ENCODE assay signal across 1 cellular context in genomic region chr3:50617096-50617791, GRCh38.
TF ChIP-seq lines count a peak whose summit lies in the region.

TSS of gene MAPKAPK3 (plus strand) at chr3:50617151. CDS start at chr3:50617566, 415 bp downstream.

TF ChIP-seq in K562, 482 proteins besides CTCF, POLR2A, EP300 and RAD21 (continued from another document):
- TF ChIP-seq NKRF (IDR thresholded peaks at IDR 0.05; ENCODE audit: borderline replicate concordance) (peak; percentile 25; the same call in 1 of the 2 replicates), E2F6 (IDR thresholded peaks at IDR 0.05; ENCODE audit: borderline replicate concordance in 1 of 2, extremely low read depth in 1 of 2, insufficient read depth in 1 of 2, insufficient read length in 1 of 2, low read depth in 1 of 2, low read length in 1 of 2, poor library complexity in 1 of 2, severe bottlenecking in 1 of 2) (peak in 1 of 2 experiments; percentile 46), HDAC1 (IDR thresholded peaks at IDR 0.05) (peak in 1 of 2 experiments; percentile 31; a peak in 2 of 4 replicates), ZNF217 (CRISPR knock-in tag; IDR thresholded peaks at IDR 0.05) (no peak), SNAPC5 (CRISPR knock-in tag; IDR thresholded peaks at IDR 0.05) (no peak), USF2 (CRISPR knock-in tag; IDR thresholded peaks at IDR 0.05) (peak; percentile 77), ZNF592 (IDR thresholded peaks at IDR 0.05) (0 out of 2 replicates have a peak, but pooled peaks have one; percentile 22), SRSF1 (IDR thresholded peaks at IDR 0.05; ENCODE audit: low read depth, low read length) (0 out of 2 replicates have a peak, but pooled peaks have one; percentile 33), MYC (IDR thresholded peaks at IDR 0.05; ENCODE audit: low read depth, low read length) (peak; percentile 54; the same call in 1 of the 2 replicates), MYC (CRISPR knock-in tag; IDR thresholded peaks at IDR 0.05; ENCODE audit: borderline replicate concordance, low read depth) (no peak), ZC3H11A (IDR thresholded peaks at IDR 0.05; ENCODE audit: low read depth, low read length) (no peak), CTBP1 (IDR thresholded peaks at IDR 0.05; ENCODE audit: borderline replicate concordance) (peak; percentile 21; the same call in 1 of the 2 replicates), NFRKB (IDR thresholded peaks at IDR 0.05; ENCODE audit: low read depth) (0 out of 2 replicates have a peak, but pooled peaks have one; percentile 34), ZNF740 (CRISPR knock-in tag; IDR thresholded peaks at IDR 0.05) (peak; percentile 75), ZNF740 (tag; IDR thresholded peaks at IDR 0.05) (peak in 1 of 2 experiments; percentile 99; a peak in 2 of 4 replicates), ZNF12 (CRISPR knock-in tag; IDR thresholded peaks at IDR 0.05) (no peak), YY1 (IDR thresholded peaks at IDR 0.05; ENCODE audit: borderline replicate concordance in 1 of 3, control insufficient read depth in 1 of 3, extremely low read depth in 1 of 3, insufficient read depth in 3 of 3, insufficient read length in 1 of 3, insufficient replicate concordance in 2 of 3, low read depth in 1 of 3, low read length in 2 of 3) (peak in 1 of 3 experiments; percentile 21), EP400 (IDR thresholded peaks at IDR 0.05) (peak; percentile 61; the same call in 1 of the 2 replicates), ARID4B (CRISPR knock-in tag; IDR thresholded peaks at IDR 0.05) (peak; percentile 36; the same call in 1 of the 2 replicates), HNRNPK (IDR thresholded peaks at IDR 0.05; ENCODE audit: low read depth, low read length, poor library complexity, severe bottlenecking) (peak; percentile 99), KDM4B (IDR thresholded peaks at IDR 0.05; ENCODE audit: borderline replicate concordance in 2 of 2, low read depth in 1 of 2) (0 out of 4 replicates have a peak, but pooled peaks of 1 of the 2 experiments have one; percentile 17), ATF4 (CRISPR knock-in tag; IDR thresholded peaks at IDR 0.05) (no peak), MNT (conservative IDR thresholded peaks at IDR 0.05) (peak; percentile 75 to 82), CCNT2 (IDR thresholded peaks at IDR 0.05; ENCODE audit: borderline replicate concordance, extremely low read depth, insufficient read length, low read depth, low read length) (peak; percentile 38), ZNF24 (IDR thresholded peaks at IDR 0.05) (no peak), PHF8 (IDR thresholded peaks at IDR 0.05; ENCODE audit: borderline replicate concordance, low read length) (peak; percentile 62; the same call in 1 of the 2 replicates), ZNF79 (CRISPR knock-in tag; IDR thresholded peaks at IDR 0.05; ENCODE audit: low read depth) (no peak), RAD51 (IDR thresholded peaks at IDR 0.05; ENCODE audit: borderline replicate concordance, low read depth) (peak; percentile 49; the same call in 1 of the 2 replicates), ATF7 (IDR thresholded peaks at IDR 0.05) (no peak), ZNF696 (CRISPR knock-in tag; conservative IDR thresholded peaks at IDR 0.05) (no peak), KDM5B (IDR thresholded peaks at IDR 0.05; ENCODE audit: insufficient replicate concordance, low read depth, low read length) (no peak), RBBP5 (IDR thresholded peaks at IDR 0.05; ENCODE audit: borderline replicate concordance, insufficient read depth, low read length, poor library complexity, severe bottlenecking) (peak; percentile 43), ZFX (CRISPR knock-in tag; IDR thresholded peaks at IDR 0.05) (peak; percentile 55; the same call in 1 of the 2 replicates), THAP7 (CRISPR knock-in tag; IDR thresholded peaks at IDR 0.05) (no peak), NR2C2 (CRISPR knock-in tag; IDR thresholded peaks at IDR 0.05) (no peak), NR2C2 (tag; IDR thresholded peaks at IDR 0.05) (peak; percentile 36; the same call in 1 of the 2 replicates)
